27 cellular contexts compared by ENCODE assay signal in the genomic region with DNA sequence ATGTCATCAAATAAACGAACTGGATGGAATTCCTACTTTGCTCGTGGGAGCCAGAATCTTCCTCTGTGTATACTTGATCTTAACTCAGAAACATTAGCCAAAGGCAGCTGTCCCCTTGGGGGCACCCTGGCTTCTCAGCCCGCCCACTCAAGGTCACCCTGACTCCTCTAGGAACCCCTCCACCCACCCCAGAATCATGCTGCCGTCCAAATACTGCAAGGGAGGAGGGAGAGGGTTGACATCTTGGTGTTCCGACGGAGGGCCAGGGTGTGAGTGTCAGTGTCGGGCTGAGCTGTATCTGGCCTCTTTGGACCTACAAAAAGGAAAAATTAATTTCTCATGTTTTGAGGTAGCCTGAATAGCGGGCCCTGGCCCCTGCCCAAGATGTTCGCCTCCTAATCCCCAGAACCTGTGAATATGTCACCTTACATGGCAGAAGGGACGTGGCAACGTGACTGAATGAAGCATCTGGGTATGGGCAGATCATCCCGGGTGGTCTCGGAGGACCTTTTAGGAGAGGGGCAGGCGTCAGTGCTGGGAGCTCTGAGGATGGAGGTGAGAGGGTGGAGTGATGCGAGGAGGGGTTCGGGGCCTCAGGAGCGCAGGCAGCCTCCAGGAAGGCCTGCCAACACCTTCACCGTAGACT. TPM values are rescaled to one million over a fixed set of nuclear protein-coding genes. Genes with fewer than 3 reads are reported as not detected.
"Had no signal": no experiment of that assay in that cellular context is flagged by ENCODE, and none has a peak within 500 bp of the region (broad histone marks: within the 10 kb centered on the region; RNA-seq: fewer than 3 reads in every experiment).

No MANE protein-coding gene starts in this region.

- H3K27ac ChIP-seq: KMS-11, RWPE1, SJCRH30 had no signal

- H3K4me3 ChIP-seq: K562, SJCRH30 had no signal

- H3K4me3 Mint-ChIP-seq: IgD-negative memory B cell had no signal

- H3K4me1 ChIP-seq: SJCRH30 had no signal

- DNase-seq: Kasumi-1; MM.1S; NCI-H1092 treated with DMSO at 0.1 percent for 48 hours; NCI-H1436; NCI-H187; NCI-H2029; NCI-H2081 treated with DMSO at 0.1 percent for 48 hours; NCI-H2171; NCI-H226; NCI-H446; NCI-H510A; NCI-H524 treated with DMSO at 0.1 percent for 48 hours; NCI-H69; NCI-H774; NK-92 treated with Interleukin-12 subunit alpha and Interleukin-12 subunit beta, amount 100 ng/mL, for 24 hours; PC-3; SHP77 treated with DMSO at 0.1 percent for 48 hours had no signal

- H3K36me3 ChIP-seq: SJCRH30 had no signal

- ATAC-seq: Panc1, PC-3, SK-N-SH treated with all-trans-retinoic acid at 6 μM for 48 hours had no signal

- H3K27me3 ChIP-seq: SJCRH30 had no signal

- H3K9ac ChIP-seq: KMS-11 had no signal

- H3K4me2 ChIP-seq: KMS-11 had no signal

- FAIRE-seq: HTR-8/SVneo, K562 had no signal

- H3K9me3 ChIP-seq: SJCRH30 had no signal

- H3K9me3 Mint-ChIP-seq: IgD-negative memory B cell had no signal

RNA-seq across cellular contexts. Expression of gene CNPY1, which starts 57.6 kb away (rescaled TPM):
- total RNA-seq: K562, M059J, OCI-LY7, PC-3, SJCRH30 had no signal
- polyA plus RNA-seq: IgD-negative memory B cell, K562 had no signal
